ENCODE assay signal across 16 cellular contexts in genomic region chr3:157145566-157145965, GRCh38. TPM values are rescaled to one million over a fixed set of nuclear protein-coding genes. Genes with fewer than 3 reads are reported as not detected.
DNase-seq lines count a peak whose midpoint lies in the region; ATAC-seq and TF ChIP-seq lines count a peak whose summit lies in the region.
"Had no signal": no experiment of that assay in that cellular context is flagged by ENCODE, and none has a peak within 500 bp of the region (broad histone marks: within the 10 kb centered on the region; RNA-seq: fewer than 3 reads in every experiment).

No MANE protein-coding gene starts in this region.

- no peak overlapping the region for H3K4me3 Mint-ChIP-seq in HFFc6
- no peak overlapping the region for H3K4me3 Mint-ChIP-seq in naive thymus-derived CD4-positive, alpha-beta T cell

- no peak for ATAC-seq in activated naive CD4-positive, alpha-beta T cell treated with anti-CD3 and anti-CD28 coated beads, Interleukin-2, amount 50 U/mL, for 72 hours
- ATAC-seq in naive thymus-derived CD4-positive, alpha-beta T cell = peak; percentile 12
- ATAC-seq: pancreas had no signal

- DNase-seq in NCI-H2107 treated with DMSO at 0.1 percent for 48 hours (lab: John Stamatoyannopoulos, UW; ENCODE audit: unreplicated experiment) = peak; percentile 36
- no peak for DNase-seq in NCI-H2107 (lab: John Stamatoyannopoulos, UW)
- peak; percentile 43 for DNase-seq in HFFc6
- no peak for DNase-seq in activated naive CD4-positive, alpha-beta T cell treated with anti-CD3 and anti-CD28 coated beads, Interleukin-2, amount 50 U/mL, for 72 hours (ENCODE audit: low spot score in 2 of 2)
- no peak for DNase-seq in naive thymus-derived CD4-positive, alpha-beta T cell
- no peak for DNase-seq in islet precursor cell
- DNase-seq in DMS 273 treated with DMSO at 0.1 percent for 48 hours (lab: John Stamatoyannopoulos, UW) = no peak
- DNase-seq in NCI-H128 (lab: John Stamatoyannopoulos, UW; ENCODE audit: unreplicated experiment) = no peak
- DNase-seq: 8988T; central memory CD4-positive, alpha-beta T cell; erythroblast; hypothalamus; MG63; NCI-H226; pancreas; upper lobe of left lung had no signal

- CTCF ChIA-PET in naive thymus-derived CD4-positive, alpha-beta T cell (lab: Charles Lee) = no interaction called here

- intact Hi-C loops in naive thymus-derived CD4-positive, alpha-beta T cell (cut with micrococcal nuclease) = no loop called here

- peaks cover 32 to 62% (median 39%) of the 10 kb centered on the region in 3 experiments for H3K36me3 ChIP-seq in naive thymus-derived CD4-positive, alpha-beta T cell (ENCODE audit: control insufficient read depth in 2 of 3, insufficient read depth in 3 of 3, low read length in 3 of 3)

- H3K27me3 ChIP-seq in naive thymus-derived CD4-positive, alpha-beta T cell (ENCODE audit: control insufficient read depth in 2 of 2, insufficient read depth in 2 of 2, low read length in 2 of 2) = no peaks in the 10 kb centered on the region
- H3K27me3 ChIP-seq: MG63, pancreas, upper lobe of left lung had no signal

- peaks cover 8% of the 10 kb centered on the region for H3K27me3 Mint-ChIP-seq in HFFc6 (ENCODE audit: insufficient read depth)
- no peaks in the 10 kb centered on the region for H3K27me3 Mint-ChIP-seq in naive thymus-derived CD4-positive, alpha-beta T cell

- TF ChIP-seq CTCF in HFFc6 (IDR thresholded peaks at IDR 0.05) = no peak

- H3K4me1 ChIP-seq in naive thymus-derived CD4-positive, alpha-beta T cell (ENCODE audit: control insufficient read depth in 2 of 2, insufficient read depth in 2 of 2, low read length in 2 of 2) = no peaks in the 10 kb centered on the region
- H3K4me1 ChIP-seq: pancreas, upper lobe of left lung had no signal

- POLR2A ChIA-PET in naive thymus-derived CD4-positive, alpha-beta T cell (lab: Charles Lee) = interaction anchor here (1.4 to 2.3 kb wide), 2 partner anchors 11 to 15 kb away, joined by 6 to 11 read pairs; partner anchors contain the start of gene CCNL1

- H3K36me3 Mint-ChIP-seq in HFFc6 (ENCODE audit: low read depth) = peaks cover 52% of the 10 kb centered on the region
- H3K36me3 Mint-ChIP-seq in activated naive CD4-positive, alpha-beta T cell treated with anti-CD3 and anti-CD28 coated beads, Interleukin-2, amount 50 U/mL, for 72 hours = peaks cover 8 to 35% of the 10 kb centered on the region in 2 donors
- H3K36me3 Mint-ChIP-seq in naive thymus-derived CD4-positive, alpha-beta T cell = peaks cover 0 to 45% (median 28%) of the 10 kb centered on the region in 5 donors

- no peak overlapping the region for H3K27ac ChIP-seq in naive thymus-derived CD4-positive, alpha-beta T cell (ENCODE audit: low read depth, low read length)
- H3K27ac ChIP-seq: pancreas, upper lobe of left lung had no signal

- H3K4me3 ChIP-seq in naive thymus-derived CD4-positive, alpha-beta T cell (ENCODE audit: low read length) = no peak overlapping the region
- H3K4me3 ChIP-seq: MG63, pancreas, upper lobe of left lung had no signal

- no peaks in the 10 kb centered on the region for H3K9me3 Mint-ChIP-seq in HFFc6
- H3K9me3 Mint-ChIP-seq in activated naive CD4-positive, alpha-beta T cell treated with anti-CD3 and anti-CD28 coated beads, Interleukin-2, amount 50 U/mL, for 72 hours = no peaks in the 10 kb centered on the region
- peaks cover 0 to 2% (median 0%) of the 10 kb centered on the region in 11 donors for H3K9me3 Mint-ChIP-seq in naive thymus-derived CD4-positive, alpha-beta T cell

- no peaks in the 10 kb centered on the region for H3K9me3 ChIP-seq in naive thymus-derived CD4-positive, alpha-beta T cell (ENCODE audit: control insufficient read depth in 2 of 3, low read length in 3 of 3)
- H3K9me3 ChIP-seq: MG63, pancreas, upper lobe of left lung had no signal

- peaks cover 20% of the 10 kb centered on the region for H3K4me1 Mint-ChIP-seq in HFFc6 (ENCODE audit: low read depth)
- H3K4me1 Mint-ChIP-seq in naive thymus-derived CD4-positive, alpha-beta T cell = peaks cover 5 to 35% (median 16%) of the 10 kb centered on the region in 7 donors

- peak overlapping the region; percentile 59 for H3K27ac Mint-ChIP-seq in HFFc6
- peak overlapping the region; percentile 25 to 39 for H3K27ac Mint-ChIP-seq in activated naive CD4-positive, alpha-beta T cell treated with anti-CD3 and anti-CD28 coated beads, Interleukin-2, amount 50 U/mL, for 72 hours
- H3K27ac Mint-ChIP-seq in naive thymus-derived CD4-positive, alpha-beta T cell = peak overlapping the region in 7 of 9 donors; percentile 30 to 84 (median 52)

RNA-seq across cellular contexts. Expression of gene CCNL1, which starts 14.4 kb away (rescaled TPM):
- total RNA-seq in HFFc6 (2021; fragmentation: NEBNext Ultra II Directional; extraction: Animal tissue kit (Norgen Biotek cat#: 25700)) = 10 to 100 TPM; 47.4 to 74.3 (median 65.1) TPM
- total RNA-seq in activated naive CD4-positive, alpha-beta T cell treated with anti-CD3 and anti-CD28 coated beads, Interleukin-2, amount 50 U/mL, for 72 hours = 100 to 1,000 TPM; 260 to 288 TPM
- total RNA-seq in naive thymus-derived CD4-positive, alpha-beta T cell = 1,000 to 10,000 TPM in 2 of 5 experiments, 100 to 1,000 TPM in 3; 230 to 1,170 (median 374) TPM
- polyA plus RNA-seq in naive thymus-derived CD4-positive, alpha-beta T cell = 10 to 100 TPM; 65.4 to 68.3 TPM

Comparison
In these comparisons a context has a peak if more than half of its experiments do, and no peak if none do; other contexts are left out.
1. DNase-seq: peak in NCI-H2107 treated with DMSO at 0.1 percent for 48 hours (single experiment) and HFFc6 (single experiment); none in NCI-H2107 (single experiment), activated naive CD4-positive, alpha-beta T cell treated with anti-CD3 and anti-CD28 coated beads, Interleukin-2, amount 50 U/mL, for 72 hours (0 of 2), naive thymus-derived CD4-positive, alpha-beta T cell (0 of 9), islet precursor cell (single experiment), DMS 273 treated with DMSO at 0.1 percent for 48 hours (single experiment) and NCI-H128 (single experiment).
2. Peak in every context shown above with its lines, with median percentiles within 50 percentile points of each other: H3K27ac Mint-ChIP-seq.